Comparison of ENCODE assay signal across 9 cellular contexts in genomic region chr17:73342549-73343167, GRCh38. TPM values are rescaled to one million over a fixed set of nuclear protein-coding genes. Genes with fewer than 3 reads are reported as not detected.
DNase-seq lines count a peak whose midpoint lies in the region; ATAC-seq and TF ChIP-seq lines count a peak whose summit lies in the region.
"Had no signal": no experiment of that assay in that cellular context is flagged by ENCODE, and none has a peak within 500 bp of the region (broad histone marks: within the 10 kb centered on the region; RNA-seq: fewer than 3 reads in every experiment).

No MANE protein-coding gene starts in this region.

- ATAC-seq in HG02678 (IDR thresholded peaks at IDR 0.05; ENCODE audit: unreplicated experiment) = no peak

- DNase-seq in AG09309 (ENCODE audit: low read depth) = no peak
- peak; percentile 69 for DNase-seq in LHCN-M2 (ENCODE audit: low read depth)
- no peak for DNase-seq in colonic mucosa
- DNase-seq in COR-L47 (lab: John Stamatoyannopoulos, UW) = no peak
- no peak for DNase-seq in medulla oblongata (ENCODE audit: extremely low spot score)
- DNase-seq in cerebellar cortex (ENCODE audit: low spot score) = no peak
- DNase-seq: GDM1 had no signal

- intact Hi-C loops in colonic mucosa (cut with DNase I) = no loop called here

- peak overlapping the region in 1 of 2 donors; percentile 46 for H3K9ac ChIP-seq in colonic mucosa (ENCODE audit: low read depth in 2 of 2, low read length in 2 of 2)

- H3K4me3 Mint-ChIP-seq in nephron = peak overlapping the region; percentile 40 to 69 (median 45)

- H3K9me3 ChIP-seq in colonic mucosa = no peaks in the 10 kb centered on the region

- H3K36me3 ChIP-seq in colonic mucosa = no peaks in the 10 kb centered on the region

- H3K4me1 ChIP-seq in colonic mucosa = no peaks in the 10 kb centered on the region

- H3K27ac Mint-ChIP-seq in nephron = peak overlapping the region; percentile 98 to 100 (median 99)

- no peaks in the 10 kb centered on the region for H3K36me3 Mint-ChIP-seq in nephron (ENCODE audit: low read depth)

- TF ChIP-seq CTCF in AG09309 (IDR thresholded peaks at IDR 0.05; ENCODE audit: control insufficient read depth, insufficient read depth, low read depth, low read length, missing control alignments) = peak; percentile 24
- TF ChIP-seq CTCF in colonic mucosa (IDR thresholded peaks at IDR 0.05) = no peak
- no peak for TF ChIP-seq CTCF in nephron (IDR thresholded peaks at IDR 0.05; ENCODE audit: unreplicated experiment in 3 of 3)

- peaks cover 80% of the 10 kb centered on the region for H3K4me1 Mint-ChIP-seq in nephron

- H3K27ac ChIP-seq in colonic mucosa = peak overlapping the region; percentile 44

- no peaks in the 10 kb centered on the region for H3K27me3 ChIP-seq in colonic mucosa

- H3K4me3 ChIP-seq in AG09309 (ENCODE audit: control insufficient read depth, low read depth, low read length) = peak overlapping the region; percentile 26
- no peak overlapping the region for H3K4me3 ChIP-seq in colonic mucosa

- no peaks in the 10 kb centered on the region for H3K27me3 Mint-ChIP-seq in nephron (ENCODE audit: low read depth)

- H3K9me3 Mint-ChIP-seq in nephron = no peaks in the 10 kb centered on the region

RNA-seq across cellular contexts. Expression of gene CDC42EP4, which starts 30.9 kb away (rescaled TPM):
- 20.6 and 24.1 TPM in 2 replicates for total RNA-seq in LHCN-M2 (2014; rRNA removed)
- polyA plus RNA-seq in LHCN-M2 (2012) = 11.0 TPM
- 10 to 100 TPM; 52.8 to 65.3 TPM for total RNA-seq in colonic mucosa
